In genomic region chr12:19263666-19264065, GRCh38 we compare ENCODE assay signal across 33 cellular contexts.
DNase-seq lines count a peak whose midpoint lies in the region; ATAC-seq and TF ChIP-seq lines count a peak whose summit lies in the region.
"Had no signal": no experiment of that assay in that cellular context is flagged by ENCODE, and none has a peak within 500 bp of the region (broad histone marks: within the 10 kb centered on the region; RNA-seq: fewer than 3 reads in every experiment).

No MANE protein-coding gene starts in this region.

- H3K4me1 ChIP-seq in HUES64 (ENCODE audit: insufficient read depth, low read length) (peaks cover 22% of the 10 kb centered on the region; the same call in 1 of the 2 replicates), hepatocyte (ENCODE audit: insufficient read depth) (no peaks in the 10 kb centered on the region)
- H3K4me1 ChIP-seq: esophagus squamous epithelium, foreskin keratinocyte, SJCRH30, vagina had no signal

- peaks cover 15% of the 10 kb centered on the region for H3K4me1 Mint-ChIP-seq in osteocyte (ENCODE audit: unreplicated experiment)
- H3K4me1 Mint-ChIP-seq: activated CD4-positive, alpha-beta T cell treated with anti-CD3 and anti-CD28 coated beads, Interleukin-2, amount 10 ng/mL, durations not matched to agents 24 days and 14 days; stimulated activated naive CD8-positive, alpha-beta T cell treated with anti-CD3 and anti-CD28 coated beads, Interleukin-15, amount 100 ng/mL, for 72 hours; T-cell had no signal

- in situ Hi-C loops in astrocyte of the spinal cord (cut with HindIII; ENCODE audit: low sequenced_read_pairs) = no loop called here

- ATAC-seq in HG03139 (IDR thresholded peaks at IDR 0.05; ENCODE audit: unreplicated experiment) = no peak
- ATAC-seq: activated naive CD4-positive, alpha-beta T cell treated with anti-CD3 and anti-CD28 coated beads, Interleukin-2, amount 50 U/mL, for 72 hours; foreskin keratinocyte; left colon; right cardiac atrium; stimulated activated naive CD8-positive, alpha-beta T cell treated with anti-CD3 and anti-CD28 coated beads, Interleukin-15, amount 100 ng/mL, for 72 hours; T-cell had no signal

- H2AFZ ChIP-seq in hepatocyte = no peak overlapping the region

- H3K9me3 Mint-ChIP-seq in osteocyte (ENCODE audit: unreplicated experiment) = no peaks in the 10 kb centered on the region
- H3K9me3 Mint-ChIP-seq: activated CD4-positive, alpha-beta T cell treated with anti-CD3 and anti-CD28 coated beads, Interleukin-2, amount 10 ng/mL, durations not matched to agents 24 days and 14 days; activated naive CD4-positive, alpha-beta T cell treated with anti-CD3 and anti-CD28 coated beads, Interleukin-2, amount 50 U/mL, for 72 hours; stimulated activated naive CD8-positive, alpha-beta T cell treated with anti-CD3 and anti-CD28 coated beads, Interleukin-15, amount 100 ng/mL, for 72 hours; T-cell had no signal

- H3K9ac ChIP-seq in HUES64 (ENCODE audit: low read depth, low read length) = peak overlapping the region; percentile 12; the same call in 1 of the 2 replicates

- H3K36me3 ChIP-seq in HUES64 (ENCODE audit: insufficient read depth, low read length) (peaks cover 63% of the 10 kb centered on the region), hepatocyte (replicated peaks; ENCODE audit: insufficient read depth, low read depth) (no peaks in the 10 kb centered on the region)
- H3K36me3 ChIP-seq: thoracic aorta had no signal

- TF ChIP-seq CTCF in astrocyte of the spinal cord (IDR thresholded peaks at IDR 0.05; ENCODE audit: low read depth, low read length) = no peak
- TF ChIP-seq CTCF in osteocyte (IDR thresholded peaks at IDR 0.05) = no peak
- no peak for TF ChIP-seq CTCF in hepatocyte (IDR thresholded peaks at IDR 0.05; ENCODE audit: poor library complexity)

- peak; percentile 29 for DNase-seq in astrocyte of the spinal cord (ENCODE audit: low read depth, low spot score)
- peak; percentile 62 for DNase-seq in iPS DF 4.7 (ENCODE audit: extremely low read depth, low spot score)
- DNase-seq in osteocyte (ENCODE audit: extremely low spot score, unreplicated experiment) = no peak
- DNase-seq in activated CD8-positive, alpha-beta memory T cell treated with anti-CD3 and anti-CD28 coated beads, Interleukin-2, amount 50 U/mL, for 4 hours = no peak
- DNase-seq in hepatocyte (ENCODE audit: low spot score) = no peak
- DNase-seq: activated CD4-positive, alpha-beta T cell treated with anti-CD3 and anti-CD28 coated beads, Interleukin-2, amount 10 ng/mL, durations not matched to agents 24 days and 14 days; activated CD8-positive, alpha-beta memory T cell treated with anti-CD3 and anti-CD28 coated beads for 24 hours; amygdala; caudate nucleus; cortex of kidney; DMS 273 treated with DMSO at 0.1 percent for 48 hours; esophagus squamous epithelium; foreskin keratinocyte; HCEC 1CT; head of caudate nucleus; IMR-90; left colon; MV-4-11; NCI-H1436 treated with DMSO at 0.1 percent for 48 hours; NCI-H446 treated with DMSO at 0.1 percent for 48 hours; NCI-H82; right cardiac atrium; SJCRH30; stimulated activated CD4-positive, alpha-beta T cell treated with anti-CD3 and anti-CD28 coated beads, Interleukin-2, amount 100 ng/mL, for 24 hours; stimulated activated CD8-positive, alpha-beta memory T cell treated with anti-CD3 and anti-CD28 coated beads, Interleukin-4, amount 100 ng/mL, for 48 hours; stimulated activated naive CD8-positive, alpha-beta T cell treated with anti-CD3 and anti-CD28 coated beads, Interleukin-15, amount 100 ng/mL, for 72 hours; T-cell; WERI-Rb-1 had no signal

- H3K36me3 Mint-ChIP-seq in osteocyte (ENCODE audit: unreplicated experiment) = peaks cover 10% of the 10 kb centered on the region
- H3K36me3 Mint-ChIP-seq: activated naive CD4-positive, alpha-beta T cell treated with anti-CD3 and anti-CD28 coated beads, Interleukin-2, amount 50 U/mL, for 72 hours; T-cell had no signal

- peak overlapping the region; percentile 66 for H3K27ac Mint-ChIP-seq in osteocyte (ENCODE audit: unreplicated experiment)
- H3K27ac Mint-ChIP-seq: activated CD4-positive, alpha-beta T cell treated with anti-CD3 and anti-CD28 coated beads, Interleukin-2, amount 10 ng/mL, durations not matched to agents 24 days and 14 days; activated naive CD4-positive, alpha-beta T cell treated with anti-CD3 and anti-CD28 coated beads, Interleukin-2, amount 50 U/mL, for 72 hours; stimulated activated naive CD8-positive, alpha-beta T cell treated with anti-CD3 and anti-CD28 coated beads, Interleukin-15, amount 100 ng/mL, for 72 hours; T-cell had no signal

- no peaks in the 10 kb centered on the region for H3K27me3 Mint-ChIP-seq in osteocyte (ENCODE audit: unreplicated experiment)
- H3K27me3 Mint-ChIP-seq: activated CD4-positive, alpha-beta T cell treated with anti-CD3 and anti-CD28 coated beads, Interleukin-2, amount 10 ng/mL, durations not matched to agents 24 days and 14 days; stimulated activated naive CD8-positive, alpha-beta T cell treated with anti-CD3 and anti-CD28 coated beads, Interleukin-15, amount 100 ng/mL, for 72 hours; T-cell had no signal

- H3K27ac ChIP-seq in HUES64 (ENCODE audit: low read depth, low read length) (peak overlapping the region; percentile 86), hepatocyte (no peak overlapping the region)
- H3K27ac ChIP-seq: esophagus squamous epithelium, foreskin keratinocyte, SJCRH30, thoracic aorta, vagina, WERI-Rb-1 had no signal

- no peaks in the 10 kb centered on the region for H4K20me1 ChIP-seq in hepatocyte (ENCODE audit: insufficient read depth, poor library complexity, severe bottlenecking)

- no peaks in the 10 kb centered on the region for H3K9me2 ChIP-seq in hepatocyte (replicated peaks; ENCODE audit: insufficient read depth)

- WGBS in HUES64 = 44% methylated on average over 3 of the region's 3 CpGs
- 95% methylated on average over 3 of the region's 3 CpGs for WGBS in hepatocyte (ENCODE audit: low lambda C conversion rate, missing lambda C conversion rate)

- H3K4me3 ChIP-seq in HUES64 (ENCODE audit: low read length) = no peak overlapping the region
- H3K4me3 ChIP-seq in astrocyte of the spinal cord (ENCODE audit: low read depth, low read length) = no peak overlapping the region
- no peak overlapping the region for H3K4me3 ChIP-seq in hepatocyte
- H3K4me3 ChIP-seq: esophagus squamous epithelium, SJCRH30, thoracic aorta, vagina had no signal

- no peaks in the 10 kb centered on the region for H3K9me3 ChIP-seq in HUES64 (ENCODE audit: insufficient read depth, low read depth, low read length)
- no peaks in the 10 kb centered on the region for H3K9me3 ChIP-seq in hepatocyte (ENCODE audit: low read depth)
- H3K9me3 ChIP-seq: esophagus squamous epithelium, SJCRH30, thoracic aorta, vagina had no signal

- H3K4me2 ChIP-seq in hepatocyte = no peak overlapping the region

- no peaks in the 10 kb centered on the region for H3K79me2 ChIP-seq in hepatocyte

- H3K27me3 ChIP-seq in HUES64 (ENCODE audit: insufficient read depth, low read length) (no peaks in the 10 kb centered on the region), hepatocyte (no peaks in the 10 kb centered on the region)
- H3K27me3 ChIP-seq: esophagus squamous epithelium, foreskin keratinocyte, SJCRH30, vagina had no signal

- no peak overlapping the region for H3K4me3 Mint-ChIP-seq in osteocyte (ENCODE audit: unreplicated experiment)
- H3K4me3 Mint-ChIP-seq: activated CD4-positive, alpha-beta T cell treated with anti-CD3 and anti-CD28 coated beads, Interleukin-2, amount 10 ng/mL, durations not matched to agents 24 days and 14 days; stimulated activated naive CD8-positive, alpha-beta T cell treated with anti-CD3 and anti-CD28 coated beads, Interleukin-15, amount 100 ng/mL, for 72 hours; T-cell had no signal

Comparison
In these comparisons a context has a peak if more than half of its experiments do, and no peak if none do; other contexts are left out.
1. DNase-seq: peak in astrocyte of the spinal cord (single experiment) and iPS DF 4.7 (single experiment); none in osteocyte (single experiment), activated CD8-positive, alpha-beta memory T cell treated with anti-CD3 and anti-CD28 coated beads, Interleukin-2, amount 50 U/mL, for 4 hours (single experiment) and hepatocyte (single experiment).